ENCODE assay signal across 30 cellular contexts in genomic region chr7:26112341-26112740, GRCh38.
"Had no signal": no experiment of that assay in that cellular context is flagged by ENCODE, and none has a peak within 500 bp of the region (broad histone marks: within the 10 kb centered on the region; RNA-seq: fewer than 3 reads in every experiment).

No MANE protein-coding gene starts in this region.

- H3K27me3 Mint-ChIP-seq: activated naive CD4-positive, alpha-beta T cell treated with anti-CD3 and anti-CD28 coated beads, Interleukin-2, amount 50 U/mL, for 24 hours; activated naive CD8-positive, alpha-beta T cell treated with anti-CD3 and anti-CD28 coated beads for 36 hours; activated naive CD8-positive, alpha-beta T cell treated with anti-CD3 and anti-CD28 coated beads, Interleukin-2, amount 50 U/mL, for 24 hours had no signal

- H3K27me3 ChIP-seq: body of pancreas, colonic mucosa had no signal

- FAIRE-seq: endometrium, endothelial cell of umbilical vein had no signal

- H3K27ac Mint-ChIP-seq: activated CD8-positive, alpha-beta T cell treated with anti-CD3 and anti-CD28 coated beads for 36 hours; activated naive CD4-positive, alpha-beta T cell treated with anti-CD3 and anti-CD28 coated beads, Interleukin-2, amount 50 U/mL, for 24 hours; activated naive CD8-positive, alpha-beta T cell treated with anti-CD3 and anti-CD28 coated beads for 36 hours; activated naive CD8-positive, alpha-beta T cell treated with anti-CD3 and anti-CD28 coated beads, Interleukin-2, amount 50 U/mL, for 24 hours; activated T-helper 17 cell treated with anti-CD3 and anti-CD28 coated beads, Interleukin-2, amount 50 U/mL, for 72 hours had no signal

- H3K4me1 Mint-ChIP-seq: activated T-helper 17 cell treated with anti-CD3 and anti-CD28 coated beads, Interleukin-2, amount 50 U/mL, for 72 hours had no signal

- H3K36me3 Mint-ChIP-seq: activated naive CD4-positive, alpha-beta T cell treated with anti-CD3 and anti-CD28 coated beads, Interleukin-2, amount 50 U/mL, for 24 hours; activated naive CD8-positive, alpha-beta T cell treated with anti-CD3 and anti-CD28 coated beads for 36 hours had no signal

- H3K4me1 ChIP-seq: adrenal gland, body of pancreas, colonic mucosa, esophagus squamous epithelium, gastroesophageal sphincter had no signal

- H3K9me3 ChIP-seq: adrenal gland, body of pancreas, colonic mucosa, esophagus squamous epithelium, gastroesophageal sphincter had no signal

- H3K9me3 Mint-ChIP-seq: activated CD8-positive, alpha-beta T cell treated with anti-CD3 and anti-CD28 coated beads for 36 hours; activated naive CD4-positive, alpha-beta T cell treated with anti-CD3 and anti-CD28 coated beads, Interleukin-2, amount 50 U/mL, for 24 hours; activated naive CD8-positive, alpha-beta T cell treated with anti-CD3 and anti-CD28 coated beads for 36 hours; activated naive CD8-positive, alpha-beta T cell treated with anti-CD3 and anti-CD28 coated beads, Interleukin-2, amount 50 U/mL, for 24 hours; activated T-cell treated with anti-CD3 and anti-CD28 coated beads, Interleukin-2, amount 50 U/mL, for 4 hours; activated T-helper 17 cell treated with anti-CD3 and anti-CD28 coated beads, Interleukin-2, amount 50 U/mL, for 72 hours had no signal

- H3K4me3 Mint-ChIP-seq: activated CD8-positive, alpha-beta T cell treated with anti-CD3 and anti-CD28 coated beads for 36 hours; activated naive CD4-positive, alpha-beta T cell treated with anti-CD3 and anti-CD28 coated beads, Interleukin-2, amount 50 U/mL, for 24 hours; activated naive CD8-positive, alpha-beta T cell treated with anti-CD3 and anti-CD28 coated beads for 36 hours; activated naive CD8-positive, alpha-beta T cell treated with anti-CD3 and anti-CD28 coated beads, Interleukin-2, amount 50 U/mL, for 24 hours; activated T-cell treated with anti-CD3 and anti-CD28 coated beads, Interleukin-2, amount 50 U/mL, for 4 hours; activated T-helper 17 cell treated with anti-CD3 and anti-CD28 coated beads, Interleukin-2, amount 50 U/mL, for 72 hours had no signal

- DNase-seq: activated CD4-positive, alpha-beta T cell treated with anti-CD3 and anti-CD28 coated beads for 4 hours; activated CD4-positive, alpha-beta T cell treated with anti-CD3 and anti-CD28 coated beads, Interleukin-2, amount 50 U/mL, for 1 hour; activated CD4-positive, alpha-beta T cell treated with anti-CD3 and anti-CD28 coated beads, Interleukin-2, amount 50 U/mL, for 48 hours; activated CD4-positive, CD25-positive, alpha-beta regulatory T cell; activated CD4-positive, CD25-positive, alpha-beta regulatory T cell treated with anti-CD3 and anti-CD28 coated beads, Interleukin-2, amount 50 U/mL, for 72 hours; activated CD8-positive, alpha-beta memory T cell treated with anti-CD3 and anti-CD28 coated beads for 24 hours; activated CD8-positive, alpha-beta T cell treated with anti-CD3 and anti-CD28 coated beads for 36 hours; activated effector memory CD4-positive, alpha-beta T cell treated with Interleukin-2 at 50 U/mL for 16 hours; activated gamma-delta T cell treated with Interleukin-2 at 50 U/mL for 16 hours; activated naive CD4-positive, alpha-beta T cell treated with Interleukin-2 at 50 U/mL for 16 hours; activated naive CD8-positive, alpha-beta T cell treated with anti-CD3 and anti-CD28 coated beads for 36 hours; activated naive CD8-positive, alpha-beta T cell treated with anti-CD3 and anti-CD28 coated beads, Interleukin-2, amount 50 U/mL, for 24 hours; activated T-cell treated with anti-CD3 and anti-CD28 coated beads, Interleukin-2, amount 50 U/mL, for 4 hours; amygdala; aorta; body of pancreas; caudate nucleus; cerebellar nuclear complex; colonic mucosa; effector CD8-positive, alpha-beta T cell; esophagus squamous epithelium; foreskin melanocyte; hippocampal formation had no signal

- ATAC-seq: activated CD8-positive, alpha-beta T cell treated with anti-CD3 and anti-CD28 coated beads for 36 hours; activated naive CD8-positive, alpha-beta T cell treated with anti-CD3 and anti-CD28 coated beads, Interleukin-2, amount 50 U/mL, for 24 hours; activated T-cell treated with anti-CD3 and anti-CD28 coated beads, Interleukin-2, amount 50 U/mL, for 4 hours; activated T-helper 17 cell treated with anti-CD3 and anti-CD28 coated beads, Interleukin-2, amount 50 U/mL, for 72 hours; body of pancreas; gastroesophageal sphincter had no signal

- H3K27ac ChIP-seq: adrenal gland, body of pancreas, colonic mucosa, epithelial cell of prostate, esophagus squamous epithelium, gastroesophageal sphincter had no signal

- H3K36me3 ChIP-seq: adrenal gland, colonic mucosa, esophagus squamous epithelium, gastroesophageal sphincter had no signal

- H3K4me3 ChIP-seq: adrenal gland, body of pancreas, colonic mucosa, esophagus squamous epithelium, gastroesophageal sphincter had no signal
